Comparison of ENCODE assay signal across 25 cellular contexts in genomic region chr6:83314693-83315092, GRCh38.
"Had no signal": no experiment of that assay in that cellular context is flagged by ENCODE, and none has a peak within 500 bp of the region (broad histone marks: within the 10 kb centered on the region; RNA-seq: fewer than 3 reads in every experiment).

No MANE protein-coding gene starts in this region.

- H3K27ac ChIP-seq: heart right ventricle, hepatocyte, left lung, lower lobe of right lung, pancreas, prostate gland, skin epidermis, spleen, suprapubic skin, thoracic aorta, tibial artery, upper lobe of right lung had no signal

- H3K9me3 ChIP-seq: heart right ventricle, left lung, lower lobe of right lung, pancreas, prostate gland, spleen, suprapubic skin, thoracic aorta, tibial artery, upper lobe of right lung had no signal

- H3K27me3 Mint-ChIP-seq: stimulated activated memory B cell treated with anti-CD40 and anti-IgM and Interleukin-4, amounts not matched to agents 10 μg/mL and 1 μg/mL and 100 μg/mL, for 72 hours had no signal

- H3K36me3 ChIP-seq: heart right ventricle, left lung, lower lobe of right lung, pancreas, prostate gland, spleen, suprapubic skin, thoracic aorta, tibial artery, upper lobe of right lung had no signal

- H3K9me3 Mint-ChIP-seq: stimulated activated memory B cell treated with anti-CD40 and anti-IgM and Interleukin-4, amounts not matched to agents 10 μg/mL and 1 μg/mL and 100 μg/mL, for 72 hours had no signal

- H3K27ac Mint-ChIP-seq: naive thymus-derived CD8-positive, alpha-beta T cell; stimulated activated memory B cell treated with anti-CD40 and anti-IgM and Interleukin-4, amounts not matched to agents 10 μg/mL and 1 μg/mL and 100 μg/mL, for 72 hours had no signal

- DNase-seq: heart right ventricle; kidney; left colon; left lung; lower lobe of right lung; mammary epithelial cell; mesenchymal stem cell; naive thymus-derived CD8-positive, alpha-beta T cell; pancreas; posterior cingulate gyrus; retina; right cardiac atrium; spleen; stimulated activated CD4-positive, alpha-beta T cell treated with anti-CD3 and anti-CD28 coated beads, Interleukin-4, amount 100 ng/mL, for 24 hours; stimulated activated naive CD4-positive, alpha-beta T cell treated with Interleukin-2 at 50 U/mL for 16 hours; tibial artery; trophoblast cell; upper lobe of right lung had no signal

- H3K4me1 ChIP-seq: heart right ventricle, left lung, lower lobe of right lung, pancreas, prostate gland, spleen, suprapubic skin, tibial artery, upper lobe of right lung had no signal

- H3K27me3 ChIP-seq: heart right ventricle, hepatocyte, left lung, pancreas, spleen, suprapubic skin, tibial artery, upper lobe of right lung had no signal

- H3K4me3 ChIP-seq: heart right ventricle, hepatocyte, left lung, lower lobe of right lung, pancreas, prostate gland, skin epidermis, spleen, suprapubic skin, thoracic aorta, tibial artery, upper lobe of right lung had no signal

- H3K79me2 ChIP-seq: hepatocyte had no signal

- H3K4me1 Mint-ChIP-seq: stimulated activated memory B cell treated with anti-CD40 and anti-IgM and Interleukin-4, amounts not matched to agents 10 μg/mL and 1 μg/mL and 100 μg/mL, for 72 hours had no signal

- H3K4me3 Mint-ChIP-seq: naive thymus-derived CD8-positive, alpha-beta T cell; stimulated activated memory B cell treated with anti-CD40 and anti-IgM and Interleukin-4, amounts not matched to agents 10 μg/mL and 1 μg/mL and 100 μg/mL, for 72 hours had no signal

- ATAC-seq: heart right ventricle; left colon; left lung; lower lobe of right lung; naive thymus-derived CD8-positive, alpha-beta T cell; pancreas; right cardiac atrium; sciatic nerve; stimulated activated memory B cell treated with anti-CD40 and anti-IgM and Interleukin-4, amounts not matched to agents 10 μg/mL and 1 μg/mL and 100 μg/mL, for 72 hours; upper lobe of right lung had no signal

- H3K36me3 Mint-ChIP-seq: naive thymus-derived CD8-positive, alpha-beta T cell; stimulated activated memory B cell treated with anti-CD40 and anti-IgM and Interleukin-4, amounts not matched to agents 10 μg/mL and 1 μg/mL and 100 μg/mL, for 72 hours had no signal

- H3K4me2 ChIP-seq: hepatocyte had no signal

- H2AFZ ChIP-seq: hepatocyte had no signal
